Comparison of ENCODE assay signal across 7 cellular contexts in the genomic region with DNA sequence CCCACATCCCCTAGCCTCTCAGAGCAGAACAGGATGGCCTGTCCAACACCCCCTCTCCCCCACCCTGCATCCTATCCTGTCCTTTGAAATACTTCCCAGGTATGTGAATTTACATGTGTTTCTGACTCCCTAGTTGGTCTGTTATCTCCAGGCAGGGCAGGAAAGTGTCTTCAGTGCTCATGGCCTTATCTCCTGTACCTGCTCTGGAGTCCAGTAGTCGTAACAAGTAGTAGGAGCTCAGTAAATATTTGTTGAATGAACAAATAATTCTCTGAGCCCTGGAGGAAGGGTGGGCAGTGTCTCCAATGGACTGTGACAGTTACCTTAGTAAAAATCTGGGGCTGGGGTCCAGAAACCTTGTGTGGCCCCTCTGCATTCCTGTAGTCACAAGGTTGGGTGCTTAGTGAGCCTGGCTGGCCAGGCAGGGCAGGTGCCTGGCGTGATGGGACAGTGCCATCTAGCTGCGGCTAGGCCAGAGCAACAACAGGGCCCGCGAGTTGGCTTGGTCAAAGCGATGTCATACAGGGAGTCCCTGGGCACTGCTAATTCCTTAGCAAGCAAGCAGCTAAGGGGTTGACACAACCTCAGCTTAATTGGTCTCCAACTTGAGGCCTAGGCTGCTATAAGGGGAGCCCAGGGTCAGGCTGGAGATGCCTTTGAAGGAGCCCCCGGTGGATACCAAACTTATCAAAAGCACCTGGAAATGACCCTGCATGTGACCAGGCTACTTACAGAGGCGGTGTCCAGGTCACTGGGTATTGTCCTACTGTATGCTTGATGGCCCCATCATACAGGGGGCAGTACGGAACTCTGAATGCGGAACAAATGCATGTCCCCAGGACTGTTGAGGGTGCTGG.
DNase-seq lines count a peak whose midpoint lies in the region; ATAC-seq and TF ChIP-seq lines count a peak whose summit lies in the region.

No MANE protein-coding gene starts in this region.

- ATAC-seq in HG02852 (IDR thresholded peaks at IDR 0.05; ENCODE audit: unreplicated experiment) = peak; percentile 68

- H3K4me3 ChIP-seq in GM12865 (ENCODE audit: low read depth, low read length) = no peak overlapping the region

- peak; percentile 89 for TF ChIP-seq CTCF in GM12865 (IDR thresholded peaks at IDR 0.05; ENCODE audit: insufficient read depth, low read depth, low read length, missing control alignments)

- peak; percentile 79 for DNase-seq in GM12865 (ENCODE audit: low read depth)
- DNase-seq in NCI-H226 = peak; percentile 57
- peak; percentile 19 to 20 for DNase-seq in activated CD4-positive, alpha-beta T cell treated with anti-CD3 and anti-CD28 coated beads for 4 hours
- DNase-seq in ecto neural progenitor cell (ENCODE audit: low spot score) = peak; percentile 84
- DNase-seq in medulla oblongata (ENCODE audit: extremely low spot score) = peak; percentile 88
- peak; percentile 38 to 45 for DNase-seq in stimulated activated CD8-positive, alpha-beta memory T cell treated with anti-CD3 and anti-CD28 coated beads, Interleukin-2, amount 100 ng/mL, for 48 hours (ENCODE audit: low read depth in 2 of 2)

Comparison
In these comparisons a context has a peak if more than half of its experiments do, and no peak if none do; other contexts are left out.
1. DNase-seq: peak in every context shown above with its lines; median percentile 88 in medulla oblongata; 84 in ecto neural progenitor cell; 79 in GM12865; 57 in NCI-H226; 42 in stimulated activated CD8-positive, alpha-beta memory T cell treated with anti-CD3 and anti-CD28 coated beads, Interleukin-2, amount 100 ng/mL, for 48 hours; 20 in activated CD4-positive, alpha-beta T cell treated with anti-CD3 and anti-CD28 coated beads for 4 hours.